In genomic region chr16:89670496-89671431, GRCh38 we compare ENCODE assay signal across 14 cellular contexts. TPM values are rescaled to one million over a fixed set of nuclear protein-coding genes. Genes with fewer than 3 reads are reported as not detected.
DNase-seq lines count a peak whose midpoint lies in the region; ATAC-seq, FAIRE-seq and TF ChIP-seq lines count a peak whose summit lies in the region.
"Had no signal": no experiment of that assay in that cellular context is flagged by ENCODE, and none has a peak within 500 bp of the region (broad histone marks: within the 10 kb centered on the region; RNA-seq: fewer than 3 reads in every experiment).

No MANE protein-coding gene starts in this region.

- H3K27ac Mint-ChIP-seq in neural progenitor cell = peak overlapping the region; percentile 33

- H3K4me3 Mint-ChIP-seq in neural progenitor cell = no peak overlapping the region

- no peak overlapping the region for H2AFZ ChIP-seq in neural progenitor cell (replicated peaks)

- H3K9me3 ChIP-seq in neural progenitor cell (ENCODE audit: low read depth) = peaks cover 6% of the 10 kb centered on the region
- H3K9me3 ChIP-seq in BE2C = no peaks in the 10 kb centered on the region

- no peak overlapping the region for H3K27ac ChIP-seq in neural progenitor cell

- H3K36me3 ChIP-seq in bronchial epithelial cell (ENCODE audit: control insufficient read depth, insufficient read depth, low read length) (no peaks in the 10 kb centered on the region), neural progenitor cell (no peaks in the 10 kb centered on the region), BE2C (no peaks in the 10 kb centered on the region)

- no peaks in the 10 kb centered on the region for H3K27me3 ChIP-seq in bronchial epithelial cell (ENCODE audit: control insufficient read depth, insufficient read depth, low read length)
- no peaks in the 10 kb centered on the region for H3K27me3 ChIP-seq in neural progenitor cell
- no peaks in the 10 kb centered on the region for H3K27me3 ChIP-seq in BE2C

- H3K27me3 Mint-ChIP-seq in neural progenitor cell (ENCODE audit: insufficient read depth, low read depth) = peaks cover 2% of the 10 kb centered on the region

- H3K9ac ChIP-seq in neural progenitor cell = no peak overlapping the region

- DNase-seq in SIG-M5 treated with dmso at 0.1 percent for 504 hours (lab: John Stamatoyannopoulos, UW; ENCODE audit: unreplicated experiment) (peak; percentile 54), SIG-M5 (lab: John Stamatoyannopoulos, UW) (no peak), MV-4-11 (lab: John Stamatoyannopoulos, UW) (peak; percentile 77), bronchial epithelial cell (ENCODE audit: low read depth) (peak; percentile 47), neural progenitor cell (ENCODE audit: low spot score) (no peak), BE2C (no peak)
- DNase-seq: DMS 273 treated with DMSO at 0.1 percent for 48 hours, head of caudate nucleus, NCI-H1092 treated with DMSO at 0.1 percent for 48 hours had no signal

- H3K4me1 Mint-ChIP-seq in neural progenitor cell = no peaks in the 10 kb centered on the region

- no peaks in the 10 kb centered on the region for H3F3A ChIP-seq in neural progenitor cell (ENCODE audit: low read depth)

- H3K4me3 ChIP-seq in bronchial epithelial cell (ENCODE audit: low read depth, low read length) = no peak overlapping the region
- no peak overlapping the region for H3K4me3 ChIP-seq in neural progenitor cell
- H3K4me3 ChIP-seq in BE2C (ENCODE audit: low read depth, low read length) = no peak overlapping the region
- H3K4me3 ChIP-seq: smooth muscle cell had no signal

- H3K4me1 ChIP-seq in neural progenitor cell (no peaks in the 10 kb centered on the region), BE2C (no peaks in the 10 kb centered on the region)

- no peaks in the 10 kb centered on the region for H4K20me1 ChIP-seq in neural progenitor cell (ENCODE audit: low read depth)

- no peak for FAIRE-seq in bronchial epithelial cell (lab: Jason Lieb, UNC)
- FAIRE-seq: A204.1, TTC549 had no signal

- ATAC-seq in GM21737 (IDR thresholded peaks at IDR 0.05; ENCODE audit: unreplicated experiment) = no peak
- ATAC-seq in HG03045 (IDR thresholded peaks at IDR 0.05; ENCODE audit: unreplicated experiment) = no peak

- no peaks in the 10 kb centered on the region for H3K79me2 ChIP-seq in neural progenitor cell (ENCODE audit: low read depth)

- peaks cover 21% of the 10 kb centered on the region for H3K9me3 Mint-ChIP-seq in neural progenitor cell

- H3K4me2 ChIP-seq in neural progenitor cell = no peak overlapping the region
- H3K4me2 ChIP-seq: smooth muscle cell had no signal

- TF ChIP-seq CTCF in bronchial epithelial cell (IDR thresholded peaks at IDR 0.05; ENCODE audit: insufficient read depth, low read length, severe bottlenecking) (no peak), neural progenitor cell (IDR thresholded peaks at IDR 0.05) (no peak), BE2C (IDR thresholded peaks at IDR 0.05; ENCODE audit: low read depth, low read length) (no peak)

- H3K36me3 Mint-ChIP-seq in neural progenitor cell = peaks cover 38% of the 10 kb centered on the region

RNA-seq across cellular contexts. Expression of gene SPATA33, which starts 13.1 kb away (rescaled TPM):
- total RNA-seq in bronchial epithelial cell (1.3 and 2.3 TPM in 2 replicates), neural progenitor cell (ENCODE audit: low replicate concordance) (9.3 and 14.1 TPM in 2 replicates)
- 6.1 TPM for polyA plus RNA-seq in BE2C (2012; ENCODE audit: insufficient read depth, insufficient read length, low read depth)

RNA-seq across cellular contexts. Expression of gene CHMP1A, which starts 13.3 kb away (rescaled TPM):
- total RNA-seq in bronchial epithelial cell (101 and 162 TPM in 2 replicates), neural progenitor cell (ENCODE audit: low replicate concordance) (34.6 and 78.5 TPM in 2 replicates)
- polyA plus RNA-seq in BE2C (2012; ENCODE audit: insufficient read depth, insufficient read length, low read depth) = 99.0 TPM

RNA-seq across cellular contexts. Expression of gene CDK10, which starts 15.7 kb away (rescaled TPM):
- total RNA-seq in bronchial epithelial cell (30.5 and 280 TPM in 2 replicates), neural progenitor cell (ENCODE audit: low replicate concordance) (75.6 and 107 TPM in 2 replicates)
- 147 TPM for polyA plus RNA-seq in BE2C (2012; ENCODE audit: insufficient read depth, insufficient read length, low read depth)

RNA-seq across cellular contexts. Expression of gene SPATA2L, which starts 30.7 kb away (rescaled TPM):
- total RNA-seq in bronchial epithelial cell (12.1 and 14.2 TPM in 2 replicates), neural progenitor cell (ENCODE audit: low replicate concordance) (7.6 and 13.2 TPM in 2 replicates)
- 16.8 TPM for polyA plus RNA-seq in BE2C (2012; ENCODE audit: insufficient read depth, insufficient read length, low read depth)

RNA-seq across cellular contexts. Expression of gene VPS9D1, which starts 49.9 kb away (rescaled TPM):
- 3.4 and 4.6 TPM in 2 replicates for total RNA-seq in bronchial epithelial cell
- 1.6 and 4.7 TPM in 2 replicates for total RNA-seq in neural progenitor cell (ENCODE audit: low replicate concordance)
- polyA plus RNA-seq in BE2C (2012; ENCODE audit: insufficient read depth, insufficient read length, low read depth) = 26.0 TPM

Comparison
In these comparisons a context has a peak if more than half of its experiments do, and no peak if none do; other contexts are left out.
1. DNase-seq: peak in SIG-M5 treated with dmso at 0.1 percent for 504 hours (single experiment), MV-4-11 (single experiment) and bronchial epithelial cell (single experiment); none in SIG-M5 (single experiment), neural progenitor cell (single experiment) and BE2C (single experiment).